In the genomic region with DNA sequence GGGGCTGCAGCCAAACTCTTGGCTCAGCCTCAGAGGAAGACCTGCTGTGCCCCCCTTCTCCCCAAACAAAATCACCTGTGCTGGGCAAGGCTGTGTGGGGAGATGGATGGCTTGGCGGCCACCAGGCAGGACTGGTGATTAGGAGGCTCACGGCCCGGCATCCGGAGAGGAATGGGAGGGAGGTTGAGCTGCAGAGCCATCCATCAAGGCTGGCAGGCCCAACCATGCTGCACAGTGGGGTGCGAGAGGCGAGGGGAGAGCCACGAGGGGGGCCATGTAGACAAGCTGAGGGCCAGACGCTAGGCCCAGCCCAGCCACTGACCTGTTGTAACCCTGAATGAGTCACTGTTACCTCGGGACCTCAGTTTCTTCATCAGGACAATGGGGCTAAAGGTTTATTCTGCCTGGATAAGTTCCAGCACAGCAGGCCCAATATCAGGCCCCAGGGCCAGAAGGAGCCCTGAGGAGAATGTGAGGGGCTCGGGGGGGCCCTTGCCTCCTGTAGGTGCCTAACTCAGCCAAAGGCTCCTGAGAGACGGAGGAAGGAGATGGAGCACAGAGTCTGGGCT, we compare ENCODE assay signal across 28 cellular contexts. TPM values are rescaled to one million over a fixed set of nuclear protein-coding genes. Genes with fewer than 3 reads are reported as not detected.
"Had no signal": no experiment of that assay in that cellular context is flagged by ENCODE, and none has a peak within 500 bp of the region (broad histone marks: within the 10 kb centered on the region; RNA-seq: fewer than 3 reads in every experiment).

No MANE protein-coding gene starts in this region.

- H3K27ac ChIP-seq: body of pancreas, breast epithelium, cardiac muscle cell, coronary artery, esophagus muscularis mucosa, gastroesophageal sphincter, heart right ventricle had no signal

- H3K27me3 ChIP-seq: body of pancreas, breast epithelium, cardiac muscle cell, dorsolateral prefrontal cortex, heart right ventricle had no signal

- H3K36me3 ChIP-seq: breast epithelium, cardiac muscle cell, esophagus muscularis mucosa, gastroesophageal sphincter, heart right ventricle had no signal

- H3K4me1 ChIP-seq: body of pancreas, breast epithelium, esophagus muscularis mucosa, gastroesophageal sphincter, heart right ventricle had no signal

- ATAC-seq: activated CD4-positive, alpha-beta T cell treated with anti-CD3 and anti-CD28 coated beads for 36 hours; activated CD8-positive, alpha-beta T cell treated with anti-CD3 and anti-CD28 coated beads for 36 hours; activated T-cell treated with anti-CD3 and anti-CD28 coated beads, Interleukin-2, amount 50 U/mL, for 4 hours; activated T-helper 17 cell treated with anti-CD3 and anti-CD28 coated beads, Interleukin-2, amount 50 U/mL, for 72 hours; body of pancreas; gastroesophageal sphincter; heart right ventricle had no signal

- H3K9me3 ChIP-seq: body of pancreas, breast epithelium, esophagus muscularis mucosa, gastroesophageal sphincter, heart right ventricle had no signal

- H3K4me3 ChIP-seq: body of pancreas, breast epithelium, cardiac muscle cell, coronary artery, dorsolateral prefrontal cortex, esophagus muscularis mucosa, gastroesophageal sphincter, heart right ventricle had no signal

- DNase-seq: activated CD4-positive, alpha-beta T cell treated with anti-CD3 and anti-CD28 coated beads for 36 hours; activated CD4-positive, alpha-beta T cell treated with anti-CD3 and anti-CD28 coated beads, Interleukin-2, amount 10 ng/mL, durations not matched to agents 7 days and 5 days; activated CD4-positive, alpha-beta T cell treated with anti-CD3 and anti-CD28 coated beads, Interleukin-2, amount 50 U/mL, for 48 hours; activated CD4-positive, CD25-positive, alpha-beta regulatory T cell; activated CD4-positive, CD25-positive, alpha-beta regulatory T cell treated with anti-CD3 and anti-CD28 coated beads, Interleukin-2, amount 50 U/mL, for 72 hours; activated CD8-positive, alpha-beta memory T cell treated with anti-CD3 and anti-CD28 coated beads for 24 hours; activated CD8-positive, alpha-beta T cell treated with anti-CD3 and anti-CD28 coated beads for 36 hours; activated effector memory CD4-positive, alpha-beta T cell treated with Interleukin-2 at 50 U/mL for 16 hours; activated gamma-delta T cell treated with Interleukin-2 at 50 U/mL for 16 hours; activated naive CD4-positive, alpha-beta T cell treated with anti-CD3 and anti-CD28 coated beads, Interleukin-2, amount 50 U/mL, for 16 hours; activated naive CD4-positive, alpha-beta T cell treated with Interleukin-2 at 50 U/mL for 16 hours; activated T-cell treated with anti-CD3 and anti-CD28 coated beads, Interleukin-2, amount 50 U/mL, for 4 hours; amniotic stem cell; aorta; body of pancreas; central memory CD4-positive, alpha-beta T cell; dorsolateral prefrontal cortex; effector memory CD4-positive, alpha-beta T cell; erythroblast; foreskin melanocyte; heart right ventricle; T-helper 2 cell had no signal

RNA-seq across cellular contexts. Expression of a gene that starts 18.2 kb away (rescaled TPM):
- polyA plus RNA-seq: cardiac muscle cell had no signal
